Comparison of ENCODE assay signal across 15 cellular contexts in the genomic region with DNA sequence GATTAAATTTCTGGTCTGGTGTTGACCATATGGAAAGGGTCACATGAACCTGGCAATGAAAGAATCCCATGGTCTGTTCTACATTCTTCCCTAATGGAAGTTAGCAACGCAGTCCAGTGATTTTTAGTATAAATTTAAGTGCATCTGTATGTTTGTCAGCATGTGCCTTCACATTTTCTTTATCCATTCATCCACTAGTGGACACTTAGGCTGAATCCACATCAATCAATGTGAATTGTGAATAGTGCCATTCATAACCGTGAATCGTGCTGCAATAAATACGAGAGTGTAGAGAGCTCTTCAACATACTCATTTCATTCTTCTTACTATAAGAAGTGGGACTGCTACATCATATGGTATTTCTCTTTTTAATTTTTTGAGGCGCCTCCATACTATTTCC.
"Had no signal": no experiment of that assay in that cellular context is flagged by ENCODE, and none has a peak within 500 bp of the region (broad histone marks: within the 10 kb centered on the region; RNA-seq: fewer than 3 reads in every experiment).

No MANE protein-coding gene starts in this region.

- DNase-seq: activated CD4-positive, CD25-positive, alpha-beta regulatory T cell; activated gamma-delta T cell; activated naive CD8-positive, alpha-beta T cell treated with anti-CD3 and anti-CD28 coated beads, Interleukin-2, amount 10 ng/mL, durations not matched to agents 7 days and 5 days; aorta; cerebellar nuclear complex; effector memory CD4-positive, alpha-beta T cell; heart left ventricle; midbrain; retina; thyroid gland had no signal

- H3K4me3 ChIP-seq: heart left ventricle, lung, thyroid gland had no signal

- H3K79me2 ChIP-seq: parathyroid adenoma had no signal

- ATAC-seq: heart left ventricle had no signal

- H3K27ac Mint-ChIP-seq: activated CD4-positive, alpha-beta T cell treated with anti-CD3 and anti-CD28 coated beads, Interleukin-2, amount 10 ng/mL, durations not matched to agents 7 days and 5 days; dendritic cell treated with granulocyte-macrophage colony-stimulating factor and Interleukin-4, amounts not matched to agents 40 ng/mL and 50 ng/mL, for 4 days had no signal

- H3K27me3 ChIP-seq: heart left ventricle, thyroid gland had no signal

- H3K27me3 Mint-ChIP-seq: activated CD4-positive, alpha-beta T cell treated with anti-CD3 and anti-CD28 coated beads, Interleukin-2, amount 10 ng/mL, durations not matched to agents 7 days and 5 days; activated naive CD8-positive, alpha-beta T cell treated with anti-CD3 and anti-CD28 coated beads, Interleukin-2, amount 10 ng/mL, durations not matched to agents 7 days and 5 days; dendritic cell treated with granulocyte-macrophage colony-stimulating factor and Interleukin-4, amounts not matched to agents 40 ng/mL and 50 ng/mL, for 4 days; stimulated activated memory B cell treated with anti-CD40 and anti-IgM and Interleukin-4, amounts not matched to agents 10 μg/mL and 1 μg/mL and 100 μg/mL, for 72 hours had no signal

- H3K27ac ChIP-seq: heart left ventricle, parathyroid adenoma, thyroid gland had no signal

- H3K4me3 Mint-ChIP-seq: activated CD4-positive, alpha-beta T cell treated with anti-CD3 and anti-CD28 coated beads, Interleukin-2, amount 10 ng/mL, durations not matched to agents 7 days and 5 days; dendritic cell treated with granulocyte-macrophage colony-stimulating factor and Interleukin-4, amounts not matched to agents 40 ng/mL and 50 ng/mL, for 4 days had no signal

- H3K9ac ChIP-seq: parathyroid adenoma had no signal

- H3K9me3 ChIP-seq: thyroid gland had no signal

- H2AFZ ChIP-seq: parathyroid adenoma had no signal

- H3K36me3 ChIP-seq: heart left ventricle, thyroid gland had no signal
